In the genomic region with DNA sequence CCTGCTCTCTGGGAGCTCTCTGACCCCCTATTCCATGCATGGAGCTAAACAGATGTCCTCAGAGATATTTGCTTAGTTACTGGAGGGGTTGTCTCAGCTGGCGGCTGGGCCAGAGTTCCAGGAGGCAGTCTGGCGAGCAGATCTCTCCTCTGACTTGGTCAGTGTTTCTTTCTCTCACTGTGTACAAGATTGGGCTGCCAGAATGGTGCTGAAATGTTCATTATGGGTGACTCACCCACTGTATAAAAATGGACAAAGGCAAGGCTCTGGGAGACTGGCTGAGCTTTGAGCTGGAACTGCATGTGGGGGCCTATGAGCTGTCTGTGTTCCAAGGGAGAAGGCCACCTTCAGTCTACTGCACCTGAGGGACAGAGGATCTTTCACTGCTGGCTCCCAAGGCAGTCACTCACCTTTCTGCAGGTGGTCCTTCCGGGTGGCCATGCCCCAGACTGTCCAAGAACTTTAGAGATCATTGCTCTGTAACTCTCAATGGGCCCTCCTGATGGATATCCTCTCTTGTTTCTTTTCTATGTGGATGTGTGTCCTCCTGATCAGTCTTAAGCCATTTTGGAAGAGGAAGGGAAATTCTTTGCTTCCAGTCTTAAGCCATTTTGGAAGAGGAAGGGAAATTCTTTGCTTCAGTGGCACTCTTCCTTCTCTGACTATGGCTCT, we compare ENCODE assay signal across 19 cellular contexts.
DNase-seq lines count a peak whose midpoint lies in the region; ATAC-seq lines count a peak whose summit lies in the region.
"Had no signal": no experiment of that assay in that cellular context is flagged by ENCODE, and none has a peak within 500 bp of the region (broad histone marks: within the 10 kb centered on the region; RNA-seq: fewer than 3 reads in every experiment).

No MANE protein-coding gene starts in this region.

- DNase-seq in EH (ENCODE audit: low read depth), result peak; percentile 16
- DNase-seq in LHCN-M2 (ENCODE audit: low read depth), result peak; percentile 16
- DNase-seq in amniotic epithelial cell (ENCODE audit: low read depth), result peak; percentile 22
- DNase-seq in naive thymus-derived CD4-positive, alpha-beta T cell, result no peak
- DNase-seq in SKM-1 (lab: John Stamatoyannopoulos, UW; ENCODE audit: unreplicated experiment), result no peak
- no peak for DNase-seq in left colon
- DNase-seq: Calu3; effector CD4-positive, alpha-beta T cell; esophagus squamous epithelium; NCI-H146; NCI-H82; right lobe of liver; SK-N-SH; T1000; trophoblast cell had no signal

- intact Hi-C loops in naive thymus-derived CD4-positive, alpha-beta T cell (cut with micrococcal nuclease), result loop anchor here in 1 of 2 donors (2.0 kb wide), 1 partner anchor 15 kb away; no protein-coding TSS in a partner anchor
- intact Hi-C loops in left colon (cut with DNase I, micrococcal nuclease), result no loop called here

- H3K27ac ChIP-seq in naive thymus-derived CD4-positive, alpha-beta T cell (ENCODE audit: low read depth, low read length), result no peak overlapping the region
- H3K27ac ChIP-seq: esophagus squamous epithelium, right lobe of liver had no signal

- H3K36me3 ChIP-seq in naive thymus-derived CD4-positive, alpha-beta T cell (ENCODE audit: control insufficient read depth in 2 of 3, insufficient read depth in 3 of 3, low read length in 3 of 3), result no peaks in the 10 kb centered on the region
- H3K36me3 ChIP-seq: esophagus squamous epithelium, right lobe of liver had no signal

- no peaks in the 10 kb centered on the region for H3K36me3 Mint-ChIP-seq in naive thymus-derived CD4-positive, alpha-beta T cell

- CTCF ChIA-PET in naive thymus-derived CD4-positive, alpha-beta T cell (lab: Charles Lee), result no interaction called here

- peaks cover 0 to under 1% (median 0%) of the 10 kb centered on the region in 5 donors for H3K27me3 Mint-ChIP-seq in naive thymus-derived CD4-positive, alpha-beta T cell

- H3K4me1 ChIP-seq in naive thymus-derived CD4-positive, alpha-beta T cell (ENCODE audit: control insufficient read depth in 2 of 2, insufficient read depth in 2 of 2, low read length in 2 of 2), result peaks cover 0 to 13% of the 10 kb centered on the region in 2 donors
- H3K4me1 ChIP-seq: esophagus squamous epithelium, right lobe of liver had no signal

- H3K27me3 ChIP-seq in naive thymus-derived CD4-positive, alpha-beta T cell (ENCODE audit: control insufficient read depth in 2 of 2, insufficient read depth in 2 of 2, low read length in 2 of 2), result no peaks in the 10 kb centered on the region
- H3K27me3 ChIP-seq: esophagus squamous epithelium, right lobe of liver had no signal

- POLR2A ChIA-PET in naive thymus-derived CD4-positive, alpha-beta T cell (lab: Charles Lee), result no interaction called here

- H3K9me3 Mint-ChIP-seq in naive thymus-derived CD4-positive, alpha-beta T cell, result peaks cover 0 to 13% (median 0%) of the 10 kb centered on the region in 11 donors
- H3K9me3 Mint-ChIP-seq: activated T-helper 2 cell treated with anti-CD3 and anti-CD28 coated beads, Interferon-gamma antibody, Interleukin-2, Interleukin-4, amounts not matched to agents 10 μg/mL and 5 μg/mL and 100 μg/mL, durations not matched to agents 14 hours and 24 hours and 36 hours; GM23338 had no signal

- no peak overlapping the region for H3K4me3 ChIP-seq in naive thymus-derived CD4-positive, alpha-beta T cell (ENCODE audit: low read length)
- H3K4me3 ChIP-seq: esophagus squamous epithelium, GM23338, right lobe of liver had no signal

- H3K4me1 Mint-ChIP-seq in naive thymus-derived CD4-positive, alpha-beta T cell, result peaks cover 2 to 28% (median 16%) of the 10 kb centered on the region in 7 donors

- H3K27ac Mint-ChIP-seq in naive thymus-derived CD4-positive, alpha-beta T cell, result peak overlapping the region in 5 of 9 donors; percentile 1 to 56 (median 19)
- H3K27ac Mint-ChIP-seq: activated T-helper 2 cell treated with anti-CD3 and anti-CD28 coated beads, Interferon-gamma antibody, Interleukin-2, Interleukin-4, amounts not matched to agents 10 μg/mL and 5 μg/mL and 100 μg/mL, durations not matched to agents 14 hours and 24 hours and 36 hours; GM23338 had no signal

- no peak for ATAC-seq in naive thymus-derived CD4-positive, alpha-beta T cell
- ATAC-seq in left colon (no peak), GM21360 (IDR thresholded peaks at IDR 0.05; ENCODE audit: unreplicated experiment) (no peak)
- ATAC-seq: GM23338, Panc1, right lobe of liver had no signal

- no peaks in the 10 kb centered on the region for H3K9me3 ChIP-seq in naive thymus-derived CD4-positive, alpha-beta T cell (ENCODE audit: control insufficient read depth in 2 of 3, low read length in 3 of 3)
- H3K9me3 ChIP-seq: esophagus squamous epithelium, right lobe of liver, SK-N-SH had no signal

- H3K4me3 Mint-ChIP-seq in naive thymus-derived CD4-positive, alpha-beta T cell, result peak overlapping the region in 2 of 10 donors; percentile 6 to 13
- H3K4me3 Mint-ChIP-seq: GM23338 had no signal

Comparison
In these comparisons a context has a peak if more than half of its experiments do, and no peak if none do; other contexts are left out.
1. DNase-seq: peak in EH (single experiment), LHCN-M2 (single experiment) and amniotic epithelial cell (single experiment); none in naive thymus-derived CD4-positive, alpha-beta T cell (0 of 9), SKM-1 (single experiment) and left colon (0 of 2).